Comparison of ENCODE assay signal across 1 cellular context in genomic region chr12:124568431-124569374, GRCh38.
TF ChIP-seq lines count a peak whose summit lies in the region.

No MANE protein-coding gene starts in this region.

TF ChIP-seq in IMR-90, 13 proteins besides CTCF, POLR2A, EP300 and RAD21 (continued from another document):
- TF ChIP-seq USF2 (IDR thresholded peaks at IDR 0.05; ENCODE audit: low read depth, low read length): no peak
- no peak for TF ChIP-seq RCOR1 (IDR thresholded peaks at IDR 0.05; ENCODE audit: insufficient replicate concordance, low read length)
